In genomic region chr4:31737419-31737818, GRCh38 we compare ENCODE assay signal across 23 cellular contexts.
DNase-seq lines count a peak whose midpoint lies in the region; ATAC-seq, FAIRE-seq and TF ChIP-seq lines count a peak whose summit lies in the region.
"Had no signal": no experiment of that assay in that cellular context is flagged by ENCODE, and none has a peak within 500 bp of the region (broad histone marks: within the 10 kb centered on the region; RNA-seq: fewer than 3 reads in every experiment).

No MANE protein-coding gene starts in this region.

- H3K27me3 ChIP-seq in OCI-LY3 (ENCODE audit: low read depth, low read length) (no peaks in the 10 kb centered on the region), Caco-2 (replicated peaks; ENCODE audit: control insufficient read depth, insufficient read depth, low read length) (no peaks in the 10 kb centered on the region)
- H3K27me3 ChIP-seq: uterus had no signal

- no TSS peak for BruUV-seq in Caco-2 (replicated peaks; lab: Mats Ljungman, UMichigan)

- H3K27me3 Mint-ChIP-seq in Caco-2 (ENCODE audit: insufficient read depth, unreplicated experiment), result peaks cover 2% of the 10 kb centered on the region
- H3K27me3 Mint-ChIP-seq: effector memory CD8-positive, alpha-beta T cell; stimulated activated naive CD8-positive, alpha-beta T cell treated with anti-CD3 and anti-CD28 coated beads, Interleukin-15, Interleukin-2, amounts not matched to agents 100 ng/mL and 50 ng/mL, for 24 hours had no signal

- H3K4me3 ChIP-seq in OCI-LY3 (ENCODE audit: low read length), result no peak overlapping the region
- H3K4me3 ChIP-seq in kidney (ENCODE audit: low read length in 2 of 2), result no peak overlapping the region
- no peak overlapping the region for H3K4me3 ChIP-seq in Caco-2 (ENCODE audit: low read depth, low read length)
- H3K4me3 ChIP-seq: PC-9, uterus had no signal

- ATAC-seq in HG03432 (IDR thresholded peaks at IDR 0.05; ENCODE audit: unreplicated experiment), result peak; percentile 95
- ATAC-seq in HG03135 (IDR thresholded peaks at IDR 0.05; ENCODE audit: unreplicated experiment), result no peak
- ATAC-seq: effector memory CD8-positive, alpha-beta T cell; SK-N-SH treated with all-trans-retinoic acid at 6 μM for 48 hours had no signal

- H3K4me3 Mint-ChIP-seq in Caco-2 (ENCODE audit: unreplicated experiment), result no peak overlapping the region
- H3K4me3 Mint-ChIP-seq: effector memory CD8-positive, alpha-beta T cell; mesothelial cell of epicardium; neural crest cell; stimulated activated naive CD8-positive, alpha-beta T cell treated with anti-CD3 and anti-CD28 coated beads, Interleukin-15, Interleukin-2, amounts not matched to agents 100 ng/mL and 50 ng/mL, for 24 hours had no signal

- H4K20me1 ChIP-seq in OCI-LY3 (ENCODE audit: insufficient read depth, low read length), result no peaks in the 10 kb centered on the region

- no peak overlapping the region for H3K9ac ChIP-seq in OCI-LY3 (ENCODE audit: low read length)
- H3K9ac ChIP-seq in kidney (ENCODE audit: low read length in 2 of 2), result no peak overlapping the region

- no peaks in the 10 kb centered on the region for H3K4me1 Mint-ChIP-seq in Caco-2 (ENCODE audit: low read depth, unreplicated experiment)

- H3K4me2 ChIP-seq in OCI-LY3 (ENCODE audit: low read length), result peak overlapping the region; percentile 27; the same call in 1 of the 2 replicates
- H3K4me2 ChIP-seq: PC-9 had no signal

- TF ChIP-seq CTCF in GM10248 (IDR thresholded peaks at IDR 0.05; ENCODE audit: control extremely low read depth, extremely low read depth, low read depth, missing control alignments) (no peak), OCI-LY3 (IDR thresholded peaks at IDR 0.05; ENCODE audit: low read depth, low read length) (no peak), kidney (IDR thresholded peaks at IDR 0.05; ENCODE audit: borderline replicate concordance, extremely low read depth, insufficient read depth) (no peak), Caco-2 (IDR thresholded peaks at IDR 0.05; ENCODE audit: insufficient read depth in 1 of 2, low read depth in 1 of 2, low read length in 1 of 2, severe bottlenecking in 1 of 2, unreplicated experiment in 1 of 2) (no peak)

- no peaks in the 10 kb centered on the region for H3K36me3 Mint-ChIP-seq in Caco-2 (ENCODE audit: insufficient read depth, unreplicated experiment)

- no peak for FAIRE-seq in kidney (lab: Jason Lieb, UNC)
- FAIRE-seq: H54 had no signal

- no peak overlapping the region for H3K27ac ChIP-seq in OCI-LY3 (ENCODE audit: low read length)
- H3K27ac ChIP-seq in kidney (ENCODE audit: low read depth in 2 of 2, low read length in 2 of 2), result no peak overlapping the region
- H3K27ac ChIP-seq: PC-9, uterus, VCaP had no signal

- no peaks in the 10 kb centered on the region for H3K79me2 ChIP-seq in OCI-LY3 (ENCODE audit: low read length)

- CTCF ChIA-PET in GM10248 (lab: Yijun Ruan, JAX) (no interaction called here), HEK293T (lab: Yijun Ruan, JAX) (no interaction called here), Caco-2 (lab: Charles Lee) (no interaction called here)

- no peak overlapping the region for H3K27ac Mint-ChIP-seq in Caco-2 (ENCODE audit: unreplicated experiment)
- H3K27ac Mint-ChIP-seq: effector memory CD8-positive, alpha-beta T cell; mesothelial cell of epicardium; stimulated activated naive CD8-positive, alpha-beta T cell treated with anti-CD3 and anti-CD28 coated beads, Interleukin-15, Interleukin-2, amounts not matched to agents 100 ng/mL and 50 ng/mL, for 24 hours had no signal

- H3K9me3 ChIP-seq in OCI-LY3 (ENCODE audit: insufficient read depth, low read length) (no peaks in the 10 kb centered on the region), kidney (ENCODE audit: control insufficient read depth in 1 of 2, low read length in 2 of 2) (no peaks in the 10 kb centered on the region), Caco-2 (no peaks in the 10 kb centered on the region)
- H3K9me3 ChIP-seq: uterus had no signal

- intact Hi-C loops in kidney (cut with DNase I), result no loop called here
- intact Hi-C loops in Caco-2 (cut with micrococcal nuclease; ENCODE audit: unreplicated experiment), result no loop called here

- H3K4me1 ChIP-seq in OCI-LY3 (ENCODE audit: low read length), result peaks cover 11% of the 10 kb centered on the region
- no peaks in the 10 kb centered on the region for H3K4me1 ChIP-seq in kidney (ENCODE audit: control insufficient read depth in 1 of 2, insufficient read depth in 1 of 2, low read depth in 1 of 2, low read length in 2 of 2)
- no peaks in the 10 kb centered on the region for H3K4me1 ChIP-seq in Caco-2
- H3K4me1 ChIP-seq: uterus had no signal

- DNase-seq in GM10248 (ENCODE audit: extremely low spot score) (peak; percentile 10), globus pallidus (ENCODE audit: low spot score) (peak; percentile 24), HEK293T (ENCODE audit: extremely low spot score) (no peak), kidney (no peak), Caco-2 (no peak)
- DNase-seq: central memory CD4-positive, alpha-beta T cell; effector memory CD8-positive, alpha-beta T cell; EL; IMR-90; NCI-H1436 treated with DMSO at 0.1 percent for 48 hours; NCI-H345; PC-9; stimulated activated CD4-positive, alpha-beta T cell treated with anti-CD3 and anti-CD28 coated beads, Interleukin-12 subunit alpha, Interleukin-12 subunit beta, amount 100 ng/mL, for 4 hours; uterus had no signal

- POLR2A ChIA-PET in GM10248 (lab: Yijun Ruan, JAX) (no interaction called here), HEK293T (lab: Yijun Ruan, JAX) (no interaction called here), Caco-2 (lab: Charles Lee) (no interaction called here)

- H3K9me3 Mint-ChIP-seq in Caco-2 (ENCODE audit: unreplicated experiment), result no peaks in the 10 kb centered on the region

- no peak overlapping the region for H2AFZ ChIP-seq in OCI-LY3 (ENCODE audit: low read depth, low read length)
- H2AFZ ChIP-seq: PC-9 had no signal

- no peaks in the 10 kb centered on the region for H3K36me3 ChIP-seq in OCI-LY3 (replicated peaks; ENCODE audit: low read depth, low read length)
- no peaks in the 10 kb centered on the region for H3K36me3 ChIP-seq in kidney (ENCODE audit: control insufficient read depth in 1 of 2, insufficient read depth in 2 of 2, low read length in 2 of 2)
- no peaks in the 10 kb centered on the region for H3K36me3 ChIP-seq in Caco-2 (ENCODE audit: control insufficient read depth, insufficient read depth, low read length)
- H3K36me3 ChIP-seq: uterus had no signal

TF ChIP-seq in HEK293T, 16 proteins besides CTCF, POLR2A, EP300 and RAD21:
- no peak for TF ChIP-seq CTBP1 (IDR thresholded peaks at IDR 0.05; ENCODE audit: borderline replicate concordance)
- TF ChIP-seq ELF4 (IDR thresholded peaks at IDR 0.05), result no peak
- no peak for TF ChIP-seq FOXA1 (IDR thresholded peaks at IDR 0.05)
- TF ChIP-seq L3MBTL2 (conservative IDR thresholded peaks at IDR 0.05), result no peak
- no peak for TF ChIP-seq FOXM1 (IDR thresholded peaks at IDR 0.05; ENCODE audit: borderline replicate concordance)
- TF ChIP-seq SUZ12 (IDR thresholded peaks at IDR 0.05), result no peak
- TF ChIP-seq LEF1 (IDR thresholded peaks at IDR 0.05; ENCODE audit: borderline replicate concordance), result no peak
- no peak for TF ChIP-seq PKNOX1 (IDR thresholded peaks at IDR 0.05)

Comparison
In these comparisons a context has a peak if more than half of its experiments do, and no peak if none do; other contexts are left out.
1. DNase-seq: peak in GM10248 (single experiment) and globus pallidus (single experiment); none in HEK293T (single experiment), kidney (single experiment) and Caco-2 (0 of 2).